ENCODE assay signal across 28 cellular contexts in genomic region chr6:99079058-99079457, GRCh38.
"Had no signal": no experiment of that assay in that cellular context is flagged by ENCODE, and none has a peak within 500 bp of the region (broad histone marks: within the 10 kb centered on the region; RNA-seq: fewer than 3 reads in every experiment).

No MANE protein-coding gene starts in this region.

- H3K27me3 ChIP-seq: colonic mucosa, foreskin keratinocyte, gastrocnemius medialis, gastroesophageal sphincter had no signal

- H3K36me3 ChIP-seq: colonic mucosa, esophagus muscularis mucosa, esophagus squamous epithelium, gastrocnemius medialis, gastroesophageal sphincter, heart left ventricle, heart right ventricle had no signal

- ATAC-seq: effector memory CD8-positive, alpha-beta T cell; esophagus mucosa; foreskin keratinocyte; gastrocnemius medialis; gastroesophageal sphincter; heart left ventricle; heart right ventricle had no signal

- FAIRE-seq: colon, endometrium, endothelial cell of umbilical vein, frontal cortex had no signal

- H3K4me1 ChIP-seq: colonic mucosa, esophagus muscularis mucosa, esophagus squamous epithelium, foreskin keratinocyte, gastrocnemius medialis, gastroesophageal sphincter, heart left ventricle, heart right ventricle had no signal

- H3K9me3 ChIP-seq: colonic mucosa, esophagus muscularis mucosa, esophagus squamous epithelium, gastrocnemius medialis, gastroesophageal sphincter, heart left ventricle, heart right ventricle had no signal

- DNase-seq: colonic mucosa; cortex of kidney; dermis blood vessel endothelial cell; dorsolateral prefrontal cortex; effector CD4-positive, alpha-beta T cell; effector CD8-positive, alpha-beta T cell; effector memory CD4-positive, alpha-beta T cell; effector memory CD8-positive, alpha-beta T cell; endodermal cell; erythroblast; esophagus squamous epithelium; foreskin fibroblast; foreskin keratinocyte; foreskin melanocyte; gastrocnemius medialis; glutamatergic neuron; head of caudate nucleus; heart left ventricle; heart right ventricle had no signal

- H3K4me3 ChIP-seq: colonic mucosa, coronary artery, dorsolateral prefrontal cortex, esophagus muscularis mucosa, esophagus squamous epithelium, gastrocnemius medialis, gastroesophageal sphincter, heart left ventricle, heart right ventricle had no signal

- H3K27ac ChIP-seq: colonic mucosa, coronary artery, dorsolateral prefrontal cortex, epithelial cell of prostate, esophagus muscularis mucosa, esophagus squamous epithelium, foreskin keratinocyte, gastrocnemius medialis, gastroesophageal sphincter, heart left ventricle, heart right ventricle had no signal
